In the genomic region with DNA sequence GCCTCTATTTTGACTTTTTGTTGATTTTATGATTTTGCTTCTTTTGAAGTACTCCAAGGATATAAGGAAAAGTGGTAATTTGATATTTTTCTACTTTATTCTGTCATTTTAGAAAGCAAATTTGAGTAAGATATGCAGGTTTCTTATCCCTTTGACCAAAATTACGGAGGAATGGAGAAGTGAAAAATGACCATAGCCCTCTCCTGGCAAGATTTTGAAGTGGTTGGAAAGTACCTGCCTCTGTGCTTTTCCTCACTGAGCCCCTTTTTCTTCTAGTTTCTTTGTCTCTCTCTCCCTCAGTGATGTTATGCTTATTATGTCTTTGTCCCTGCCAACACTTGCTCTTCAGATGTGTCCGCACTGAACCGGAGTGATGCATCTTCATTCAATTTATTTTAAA, we compare ENCODE assay signal across 20 cellular contexts.
DNase-seq lines count a peak whose midpoint lies in the region; ATAC-seq and TF ChIP-seq lines count a peak whose summit lies in the region.
"Had no signal": no experiment of that assay in that cellular context is flagged by ENCODE, and none has a peak within 500 bp of the region (broad histone marks: within the 10 kb centered on the region; RNA-seq: fewer than 3 reads in every experiment).

No MANE protein-coding gene starts in this region.

- no peak overlapping the region for H3K23ac ChIP-seq in trophoblast cell (ENCODE audit: low read length)

- H2BK12ac ChIP-seq in trophoblast cell (ENCODE audit: low read length): no peak overlapping the region

- H3K4me1 ChIP-seq in OCI-LY3 (ENCODE audit: low read length): peaks cover 37% of the 10 kb centered on the region
- H3K4me1 ChIP-seq in trophoblast cell (ENCODE audit: control insufficient read depth in 1 of 2, insufficient read depth in 2 of 2, low read length in 2 of 2): no peaks in the 10 kb centered on the region
- peaks cover 0 to 4% (median 0%) of the 10 kb centered on the region in 12 donors for H3K4me1 ChIP-seq in heart left ventricle
- H3K4me1 ChIP-seq: right lobe of liver, upper lobe of left lung had no signal

- no CpG with 5 or more reads among the region's 3 CpGs for WGBS in trophoblast cell (ENCODE audit: extremely low coverage, insufficient coverage, insufficient read length)
- 89 to 95% (median 95%) methylated on average over 3 of the region's 3 CpGs for WGBS in heart left ventricle, 4 donors

- H3K4me2 ChIP-seq in OCI-LY3 (ENCODE audit: low read length) (peak overlapping the region; percentile 84), trophoblast cell (ENCODE audit: low read length) (no peak overlapping the region)

- H2AK5ac ChIP-seq in trophoblast cell (ENCODE audit: low read length): no peak overlapping the region

- H4K12ac ChIP-seq in trophoblast cell (ENCODE audit: low read depth, low read length): no peak overlapping the region

- TF ChIP-seq CTCF in GM12864 (IDR thresholded peaks at IDR 0.05; ENCODE audit: low read depth, low read length, missing control alignments): peak; percentile 17
- 0 out of 2 replicates have a peak, but pooled peaks have one; percentile 7 for TF ChIP-seq CTCF in OCI-LY3 (IDR thresholded peaks at IDR 0.05; ENCODE audit: low read depth, low read length)
- no peak for TF ChIP-seq CTCF in heart left ventricle (IDR thresholded peaks at IDR 0.05)

- no peaks in the 10 kb centered on the region for H3K9me3 ChIP-seq in OCI-LY3 (ENCODE audit: insufficient read depth, low read length)
- no peaks in the 10 kb centered on the region for H3K9me3 ChIP-seq in trophoblast cell (ENCODE audit: insufficient read depth, low read depth, low read length)
- H3K9me3 ChIP-seq in heart left ventricle: no peaks in the 10 kb centered on the region
- H3K9me3 ChIP-seq: right lobe of liver, upper lobe of left lung had no signal

- no peak overlapping the region for H3K14ac ChIP-seq in trophoblast cell (ENCODE audit: low read length)

- H3K79me2 ChIP-seq in OCI-LY3 (ENCODE audit: low read length): no peaks in the 10 kb centered on the region
- no peaks in the 10 kb centered on the region for H3K79me2 ChIP-seq in trophoblast cell (ENCODE audit: control insufficient read depth, insufficient read depth, low read length, poor library complexity)

- H3K4me3 ChIP-seq in GM12864 (ENCODE audit: low read depth, low read length): no peak overlapping the region
- peak overlapping the region; percentile 18; the same call in 1 of the 2 replicates for H3K4me3 ChIP-seq in OCI-LY3 (ENCODE audit: low read length)
- H3K4me3 ChIP-seq in trophoblast cell (ENCODE audit: low read depth, low read length): no peak overlapping the region
- no peak overlapping the region for H3K4me3 ChIP-seq in heart left ventricle
- H3K4me3 ChIP-seq: right lobe of liver, upper lobe of left lung had no signal

- no peak overlapping the region for H2BK120ac ChIP-seq in trophoblast cell (ENCODE audit: insufficient read depth, low read length, poor library complexity)

- no peaks in the 10 kb centered on the region for H3K79me1 ChIP-seq in trophoblast cell (ENCODE audit: low read length)

- no peak overlapping the region for H2BK5ac ChIP-seq in trophoblast cell (ENCODE audit: low read depth, low read length, poor library complexity)

- TF ChIP-seq POLR2A in heart left ventricle (IDR thresholded peaks at IDR 0.05): no peak

- H2AFZ ChIP-seq in OCI-LY3 (ENCODE audit: low read depth, low read length): no peak overlapping the region
- H2AFZ ChIP-seq in trophoblast cell (ENCODE audit: insufficient read depth, low read length, poor library complexity): no peak overlapping the region

- no peak overlapping the region for H3K4ac ChIP-seq in trophoblast cell (ENCODE audit: low read depth, low read length)

- no peaks in the 10 kb centered on the region for H4K20me1 ChIP-seq in OCI-LY3 (ENCODE audit: insufficient read depth, low read length)

- H3K36me3 ChIP-seq in OCI-LY3 (replicated peaks; ENCODE audit: low read depth, low read length): no peaks in the 10 kb centered on the region
- H3K36me3 ChIP-seq in trophoblast cell (ENCODE audit: control insufficient read depth in 1 of 2, insufficient read depth in 2 of 2, low read length in 2 of 2): no peaks in the 10 kb centered on the region
- no peaks in the 10 kb centered on the region for H3K36me3 ChIP-seq in heart left ventricle
- H3K36me3 ChIP-seq: right lobe of liver, upper lobe of left lung had no signal

- H4K8ac ChIP-seq in trophoblast cell (ENCODE audit: low read depth, low read length): no peak overlapping the region

- H3K18ac ChIP-seq in trophoblast cell (ENCODE audit: low read length): no peak overlapping the region

- H3K9ac ChIP-seq in OCI-LY3 (ENCODE audit: low read length) (peak overlapping the region; percentile 26; the same call in 1 of the 2 replicates), trophoblast cell (ENCODE audit: low read length) (no peak overlapping the region)

- H3K27me3 ChIP-seq in OCI-LY3 (ENCODE audit: low read depth, low read length): no peaks in the 10 kb centered on the region
- H3K27me3 ChIP-seq in trophoblast cell (ENCODE audit: insufficient read depth, low read length): no peaks in the 10 kb centered on the region
- no peaks in the 10 kb centered on the region for H3K27me3 ChIP-seq in heart left ventricle
- H3K27me3 ChIP-seq: upper lobe of left lung had no signal

- H3K27ac ChIP-seq in OCI-LY3 (ENCODE audit: low read length) (peak overlapping the region; percentile 42), trophoblast cell (ENCODE audit: low read depth, low read length) (no peak overlapping the region), heart left ventricle (no peak overlapping the region)
- H3K27ac ChIP-seq: right lobe of liver, RWPE1, upper lobe of left lung had no signal

- DNase-seq in GM12864 (ENCODE audit: low read depth) (peak; percentile 13), Right ventricle myocardium superior (no peak), trophoblast cell (no peak), heart left ventricle (no peak)
- DNase-seq: activated CD4-positive, CD25-positive, alpha-beta regulatory T cell treated with anti-CD3 and anti-CD28 coated beads, Interleukin-2, amount 50 U/mL, for 72 hours; activated CD8-positive, alpha-beta memory T cell treated with anti-CD3 and anti-CD28 coated beads, Interleukin-2, amount 50 U/mL, for 4 hours; activated naive CD4-positive, alpha-beta T cell treated with anti-CD3 and anti-CD28 coated beads, Interleukin-2, amount 50 U/mL, for 16 hours; CD4-positive, CD25-positive, alpha-beta regulatory T cell; immature natural killer cell; NCI-H2029; occipital lobe; right lobe of liver; T-helper 1 cell; upper lobe of left lung had no signal

- peak; percentile 64 for ATAC-seq in GM19025 (IDR thresholded peaks at IDR 0.05; ENCODE audit: low read depth, unreplicated experiment)
- ATAC-seq in HG02642 (IDR thresholded peaks at IDR 0.05; ENCODE audit: poor library complexity, unreplicated experiment): peak; percentile 57
- no peak for ATAC-seq in Right ventricle myocardium superior (ENCODE audit: poor library complexity)
- ATAC-seq in heart left ventricle: no peak
- no peak for ATAC-seq in HG02973 (IDR thresholded peaks at IDR 0.05; ENCODE audit: unreplicated experiment)
- ATAC-seq: right lobe of liver; stimulated activated memory B cell treated with anti-CD40 and anti-IgM and Interleukin-4, amounts not matched to agents 10 μg/mL and 1 μg/mL and 100 μg/mL, for 72 hours had no signal

- intact Hi-C loops in Right ventricle myocardium superior (cut with DNase I): no loop called here
- intact Hi-C loops in heart left ventricle (cut with DNase I): no loop called here

- H4K91ac ChIP-seq in trophoblast cell (ENCODE audit: low read depth, low read length): no peak overlapping the region

Comparison
In these comparisons a context has a peak if more than half of its experiments do, and no peak if none do; other contexts are left out.
1. CTCF ChIP-seq: peak in GM12864 (single experiment) and OCI-LY3 (single experiment); none in heart left ventricle (0 of 12).
2. ATAC-seq: peak in GM19025 (single experiment) and HG02642 (single experiment); none in Right ventricle myocardium superior (single experiment), heart left ventricle (0 of 4) and HG02973 (single experiment).